In genomic region chr15:80776420-80777045, GRCh38 we compare ENCODE assay signal across 8 cellular contexts. TPM values are rescaled to one million over a fixed set of nuclear protein-coding genes. Genes with fewer than 3 reads are reported as not detected.
DNase-seq lines count a peak whose midpoint lies in the region; ATAC-seq and TF ChIP-seq lines count a peak whose summit lies in the region.

No MANE protein-coding gene starts in this region.

- peaks cover 3 to 10% (median 5%) of the 10 kb centered on the region in 4 donors for H3K4me1 Mint-ChIP-seq in CD4-positive, alpha-beta memory T cell
- H3K4me1 Mint-ChIP-seq in activated T-helper 17 cell treated with anti-CD3 and anti-CD28 coated beads, Interleukin-2, amount 50 U/mL, for 72 hours: peaks cover 3% of the 10 kb centered on the region

- peaks cover 22% of the 10 kb centered on the region for H3K27me3 ChIP-seq in CD4-positive, alpha-beta memory T cell (ENCODE audit: insufficient read depth, low read length)
- no peaks in the 10 kb centered on the region for H3K27me3 ChIP-seq in thoracic aorta (replicated peaks; ENCODE audit: insufficient read depth)

- CTCF ChIA-PET in CD4-positive, alpha-beta memory T cell (lab: Charles Lee; ENCODE audit: partially characterized antibody): interaction anchor here (0.6 to 9.1 kb wide), 29 partner anchors 9 to 489 kb away, joined by 3 to 138 read pairs (median 4); no protein-coding TSS in a partner anchor

- intact Hi-C loops in CD4-positive, alpha-beta memory T cell (cut with micrococcal nuclease): loop anchor here (1.0 kb wide), 1 partner anchor 209 kb away; no protein-coding TSS in a partner anchor

- H3K36me3 Mint-ChIP-seq in CD4-positive, alpha-beta memory T cell: no peaks in the 10 kb centered on the region
- H3K36me3 Mint-ChIP-seq in activated T-helper 17 cell treated with anti-CD3 and anti-CD28 coated beads, Interleukin-2, amount 50 U/mL, for 72 hours (ENCODE audit: low read depth): no peaks in the 10 kb centered on the region

- ATAC-seq in activated T-helper 17 cell treated with anti-CD3 and anti-CD28 coated beads, Interleukin-2, amount 50 U/mL, for 72 hours (replicated peaks): peak; percentile 48
- ATAC-seq in thoracic aorta (ENCODE audit: insufficient number of reproducible peaks, low FRiP score, low read depth) (peak; percentile 18), HG03571 (IDR thresholded peaks at IDR 0.05; ENCODE audit: unreplicated experiment) (no peak)

- H3K36me3 ChIP-seq in CD4-positive, alpha-beta memory T cell (ENCODE audit: insufficient read depth, low read length): no peaks in the 10 kb centered on the region
- no peaks in the 10 kb centered on the region for H3K36me3 ChIP-seq in thoracic aorta

- H3K4me1 ChIP-seq in CD4-positive, alpha-beta memory T cell (ENCODE audit: insufficient read depth, low read length): peaks cover 5% of the 10 kb centered on the region
- peaks cover 18 to 34% of the 10 kb centered on the region in 2 donors for H3K4me1 ChIP-seq in thoracic aorta (ENCODE audit: control insufficient read depth in 1 of 2, low read depth in 2 of 2)

- H3K9me3 ChIP-seq in CD4-positive, alpha-beta memory T cell (ENCODE audit: control insufficient read depth in 1 of 2, low read length in 2 of 2): no peaks in the 10 kb centered on the region
- H3K9me3 ChIP-seq in thoracic aorta: no peaks in the 10 kb centered on the region

- H3K9me3 Mint-ChIP-seq in CD4-positive, alpha-beta memory T cell: no peaks in the 10 kb centered on the region
- H3K9me3 Mint-ChIP-seq in activated T-helper 17 cell treated with anti-CD3 and anti-CD28 coated beads, Interleukin-2, amount 50 U/mL, for 72 hours: no peaks in the 10 kb centered on the region

- no peak overlapping the region for H3K27ac Mint-ChIP-seq in CD4-positive, alpha-beta memory T cell
- no peak overlapping the region for H3K27ac Mint-ChIP-seq in activated T-helper 17 cell treated with anti-CD3 and anti-CD28 coated beads, Interleukin-2, amount 50 U/mL, for 72 hours

- peak; percentile 39 to 58 (median 44) for DNase-seq in CD4-positive, alpha-beta memory T cell
- DNase-seq in HT-29 (ENCODE audit: low spot score) (peak; percentile 89), RPMI7951 (ENCODE audit: low read depth) (peak; percentile 77), foreskin fibroblast (peak; percentile 59 to 87), nucleus accumbens (lab: John Stamatoyannopoulos, UW) (peak in 46 of 56 donors; percentile 5 to 85 (median 50)), thoracic aorta (ENCODE audit: low spot score) (no peak)

- H3K4me3 ChIP-seq in CD4-positive, alpha-beta memory T cell (ENCODE audit: low read length in 2 of 2): no peak overlapping the region
- no peak overlapping the region for H3K4me3 ChIP-seq in foreskin fibroblast (ENCODE audit: low read depth in 1 of 2, low read length in 2 of 2)
- H3K4me3 ChIP-seq in thoracic aorta: no peak overlapping the region

- no peak overlapping the region for H3K4me3 Mint-ChIP-seq in CD4-positive, alpha-beta memory T cell
- no peak overlapping the region for H3K4me3 Mint-ChIP-seq in activated T-helper 17 cell treated with anti-CD3 and anti-CD28 coated beads, Interleukin-2, amount 50 U/mL, for 72 hours

- no peak overlapping the region for H3K27ac ChIP-seq in CD4-positive, alpha-beta memory T cell (ENCODE audit: low read depth, low read length)
- no peak overlapping the region for H3K27ac ChIP-seq in thoracic aorta

- TF ChIP-seq CTCF in foreskin fibroblast (IDR thresholded peaks at IDR 0.05; ENCODE audit: low read depth, low read length) (peak; percentile 53), thoracic aorta (IDR thresholded peaks at IDR 0.05) (peak; percentile 74)

- peaks cover 9 to 28% of the 10 kb centered on the region in 2 donors for H3K27me3 Mint-ChIP-seq in CD4-positive, alpha-beta memory T cell
- H3K27me3 Mint-ChIP-seq in activated T-helper 17 cell treated with anti-CD3 and anti-CD28 coated beads, Interleukin-2, amount 50 U/mL, for 72 hours: peaks cover 23% of the 10 kb centered on the region

- POLR2A ChIA-PET in CD4-positive, alpha-beta memory T cell (lab: Charles Lee; ENCODE audit: partially characterized antibody): no interaction called here

RNA-seq across cellular contexts. Expression of gene CEMIP, which starts 2.6 kb away (rescaled TPM):
- under 1 TPM; 0.17 to 0.23 TPM for total RNA-seq in CD4-positive, alpha-beta memory T cell
- under 1 TPM in 1 of 2 donors, not detected in 1; 0.03 TPM for polyA plus RNA-seq in CD4-positive, alpha-beta memory T cell
- total RNA-seq in HT-29 (2014; rRNA removed; shearing (Covaris generic)): 7.3 and 9.4 TPM in 2 replicates
- total RNA-seq in RPMI7951 (2014; rRNA removed; shearing (Covaris generic)): 1.1 and 2.6 TPM in 2 replicates
- under 1 TPM; 0.04 to 0.05 TPM for total RNA-seq in activated T-helper 17 cell treated with anti-CD3 and anti-CD28 coated beads, Interleukin-2, amount 50 U/mL, for 72 hours
- total RNA-seq in thoracic aorta: 1 to 10 TPM; 1.1 to 1.2 TPM
